ENCODE assay signal across 10 cellular contexts in the genomic region with DNA sequence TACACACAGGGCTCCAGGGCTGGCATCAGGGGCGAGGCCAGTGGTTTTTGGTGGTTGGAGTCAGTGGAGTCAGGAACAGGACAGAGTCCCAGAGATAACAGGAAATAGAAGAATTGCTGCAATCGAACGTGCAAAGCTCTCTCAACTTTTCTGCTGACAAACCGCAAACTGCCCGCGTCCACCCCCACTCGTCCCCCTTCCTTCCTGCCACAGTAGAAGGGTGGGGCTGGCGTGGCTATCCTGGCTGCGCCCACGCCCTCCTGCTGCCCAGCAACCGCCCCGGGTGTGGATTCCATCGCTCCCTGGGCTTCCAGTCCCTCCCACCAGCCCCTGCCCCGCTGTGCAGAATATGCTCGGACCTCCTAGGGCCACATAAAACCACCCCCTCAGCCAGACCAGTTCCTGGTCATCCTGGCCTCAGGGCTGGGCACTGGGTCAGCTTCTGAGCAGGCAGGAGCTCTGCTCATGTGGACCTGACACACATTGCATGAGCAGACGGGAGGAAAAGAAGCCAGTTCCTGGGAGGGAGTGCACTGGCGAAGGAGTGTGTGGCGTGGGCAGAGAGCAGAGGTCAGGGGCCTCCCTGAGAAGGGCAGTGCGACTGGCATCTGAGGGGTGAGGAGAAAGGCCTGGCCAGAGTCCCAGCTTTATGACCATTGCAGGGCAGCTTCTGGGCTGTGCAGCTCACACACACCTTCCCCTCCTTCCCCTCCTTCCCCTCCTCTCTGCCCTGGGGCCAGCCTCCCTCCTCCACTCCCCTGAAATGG.
DNase-seq lines count a peak whose midpoint lies in the region; ATAC-seq and TF ChIP-seq lines count a peak whose summit lies in the region.
"Had no signal": no experiment of that assay in that cellular context is flagged by ENCODE, and none has a peak within 500 bp of the region (broad histone marks: within the 10 kb centered on the region; RNA-seq: fewer than 3 reads in every experiment).

No MANE protein-coding gene starts in this region.

- H3K9me3 ChIP-seq in right cardiac atrium (ENCODE audit: control insufficient read depth, low read length) (no peaks in the 10 kb centered on the region), testis (no peaks in the 10 kb centered on the region)

- peak; percentile 71 to 74 for ATAC-seq in right cardiac atrium
- ATAC-seq in HG03280 (IDR thresholded peaks at IDR 0.05; ENCODE audit: unreplicated experiment): no peak
- no peak for ATAC-seq in GM21390 (IDR thresholded peaks at IDR 0.05; ENCODE audit: unreplicated experiment)
- ATAC-seq: foreskin keratinocyte had no signal

- H3K4me1 ChIP-seq in right cardiac atrium (ENCODE audit: control insufficient read depth, insufficient read depth, low read length): no peaks in the 10 kb centered on the region
- no peaks in the 10 kb centered on the region for H3K4me1 ChIP-seq in testis
- H3K4me1 ChIP-seq: foreskin keratinocyte had no signal

- intact Hi-C loops in right cardiac atrium (cut with DNase I) (no loop called here), testis (cut with DNase I; ENCODE audit: low total_unique reads) (no loop called here)

- DNase-seq in activated T-cell treated with anti-CD3 and anti-CD28 coated beads for 48 hours (ENCODE audit: low read depth): peak; percentile 1
- DNase-seq in activated T-cell treated with anti-CD3 and anti-CD28 coated beads, Interleukin-2, amount 50 U/mL, for 1 hour: no peak
- peak; percentile 36 to 44 for DNase-seq in activated CD4-positive, alpha-beta T cell treated with anti-CD3 and anti-CD28 coated beads, Interleukin-2, amount 50 U/mL, for 48 hours
- DNase-seq in right cardiac atrium: peak; percentile 64 to 87 (median 85)
- DNase-seq in testis: peak; percentile 35
- no peak for DNase-seq in DMS 273 treated with DMSO at 0.1 percent for 48 hours (lab: John Stamatoyannopoulos, UW)
- DNase-seq: foreskin keratinocyte, NCI-H1092 treated with DMSO at 0.1 percent for 48 hours had no signal

- H3K27me3 ChIP-seq in right cardiac atrium (ENCODE audit: control insufficient read depth, insufficient read depth) (no peaks in the 10 kb centered on the region), testis (no peaks in the 10 kb centered on the region)
- H3K27me3 ChIP-seq: foreskin keratinocyte had no signal

- TF ChIP-seq CTCF in testis (IDR thresholded peaks at IDR 0.05): no peak

- TF ChIP-seq POLR2A in testis (IDR thresholded peaks at IDR 0.05): no peak

- no peaks in the 10 kb centered on the region for H3K36me3 ChIP-seq in testis (ENCODE audit: low read depth, missing control alignments)

- H3K4me3 ChIP-seq in right cardiac atrium (ENCODE audit: low read length) (no peak overlapping the region), testis (no peak overlapping the region)

- WGBS in right cardiac atrium: 45% methylated on average over 19 of the region's 19 CpGs
- WGBS in testis, 2 donors: 56 to 58% methylated on average over 19 of the region's 19 CpGs

- H3K27ac ChIP-seq in right cardiac atrium (ENCODE audit: low read length): no peak overlapping the region
- no peak overlapping the region for H3K27ac ChIP-seq in testis
- H3K27ac ChIP-seq: foreskin keratinocyte had no signal

Comparison
In these comparisons a context has a peak if more than half of its experiments do, and no peak if none do; other contexts are left out.
1. DNase-seq: peak in activated T-cell treated with anti-CD3 and anti-CD28 coated beads for 48 hours (single experiment), activated CD4-positive, alpha-beta T cell treated with anti-CD3 and anti-CD28 coated beads, Interleukin-2, amount 50 U/mL, for 48 hours (2 of 2), right cardiac atrium (3 of 3) and testis (single experiment); none in activated T-cell treated with anti-CD3 and anti-CD28 coated beads, Interleukin-2, amount 50 U/mL, for 1 hour (single experiment) and DMS 273 treated with DMSO at 0.1 percent for 48 hours (single experiment).
2. ATAC-seq: peak in right cardiac atrium (2 of 2); none in HG03280 (single experiment) and GM21390 (single experiment).